ENCODE assay signal across 8 cellular contexts in genomic region chr4:1201851-1202525, GRCh38. TPM values are rescaled to one million over a fixed set of nuclear protein-coding genes. Genes with fewer than 3 reads are reported as not detected.
A peak's percentile ranks its signal among the peaks of the same experiment; 100 is the strongest.
DNase-seq lines count a peak whose midpoint lies in the region; ATAC-seq and TF ChIP-seq lines count a peak whose summit lies in the region.

No MANE protein-coding gene starts in this region.

- peaks cover 5% of the 10 kb centered on the region for H3K4me1 Mint-ChIP-seq in MCF 10A (ENCODE audit: insufficient read depth, unreplicated experiment)
- H3K4me1 Mint-ChIP-seq in activated naive CD8-positive, alpha-beta T cell treated with anti-CD3 and anti-CD28 coated beads, Interleukin-2, amount 50 U/mL, for 24 hours, result peaks cover 48% of the 10 kb centered on the region

- H3K27me3 ChIP-seq in breast epithelium (no peaks in the 10 kb centered on the region), SU-DHL-6 (ENCODE audit: low read length) (no peaks in the 10 kb centered on the region)

- H2AFZ ChIP-seq in SU-DHL-6 (ENCODE audit: low read depth, low read length, severe bottlenecking), result no peak overlapping the region

- no TSS peak for BruUV-seq in MCF 10A (replicated peaks; lab: Mats Ljungman, UMichigan)

- no peaks in the 10 kb centered on the region for H4K20me1 ChIP-seq in SU-DHL-6 (ENCODE audit: low read depth, low read length)

- peak overlapping the region in 2 of 3 donors; percentile 33 to 53 for H3K4me3 ChIP-seq in breast epithelium
- H3K4me3 ChIP-seq in SU-DHL-6 (ENCODE audit: insufficient read depth, low read length, poor library complexity, severe bottlenecking), result no peak overlapping the region
- no peak overlapping the region for H3K4me3 ChIP-seq in mucosa of descending colon

- H3K9me3 ChIP-seq in breast epithelium, result no peaks in the 10 kb centered on the region
- no peaks in the 10 kb centered on the region for H3K9me3 ChIP-seq in SU-DHL-6 (ENCODE audit: insufficient read depth, low read length)
- no peaks in the 10 kb centered on the region for H3K9me3 ChIP-seq in mucosa of descending colon

- peak; percentile 56 to 68 for DNase-seq in breast epithelium (ENCODE audit: low spot score in 2 of 2)
- no peak for DNase-seq in MCF 10A (ENCODE audit: unreplicated experiment)
- DNase-seq in activated naive CD8-positive, alpha-beta T cell treated with anti-CD3 and anti-CD28 coated beads, Interleukin-2, amount 50 U/mL, for 24 hours, result peak; percentile 72
- peak; percentile 67 to 87 (median 68) for DNase-seq in mucosa of descending colon
- DNase-seq in stimulated activated CD8-positive, alpha-beta memory T cell treated with anti-CD3 and anti-CD28 coated beads, Interleukin-4, amount 100 ng/mL, for 48 hours, result peak; percentile 86
- no peak for DNase-seq in hippocampal formation (lab: John Stamatoyannopoulos, UW)
- DNase-seq in GOT3 (lab: John Stamatoyannopoulos, UW), result no peak

- H3K27ac Mint-ChIP-seq in MCF 10A (ENCODE audit: low read depth, unreplicated experiment), result no peak overlapping the region
- H3K27ac Mint-ChIP-seq in activated naive CD8-positive, alpha-beta T cell treated with anti-CD3 and anti-CD28 coated beads, Interleukin-2, amount 50 U/mL, for 24 hours, result peak overlapping the region; percentile 92

- ATAC-seq in activated naive CD8-positive, alpha-beta T cell treated with anti-CD3 and anti-CD28 coated beads, Interleukin-2, amount 50 U/mL, for 24 hours, result peak; percentile 77
- peak; percentile 50 for ATAC-seq in mucosa of descending colon

- H3K79me2 ChIP-seq in SU-DHL-6 (ENCODE audit: insufficient read depth, low read length), result 0 out of 2 replicates have a peak, but pooled peaks cover 6% of the 10 kb centered on the region

- H3K9me2 ChIP-seq in SU-DHL-6 (replicated peaks; ENCODE audit: insufficient read depth, low read length), result no peaks in the 10 kb centered on the region

- H3K9ac ChIP-seq in SU-DHL-6 (ENCODE audit: low read length), result peak overlapping the region; percentile 61

- no peaks in the 10 kb centered on the region for H3K9me3 Mint-ChIP-seq in MCF 10A (ENCODE audit: unreplicated experiment)
- no peaks in the 10 kb centered on the region for H3K9me3 Mint-ChIP-seq in activated naive CD8-positive, alpha-beta T cell treated with anti-CD3 and anti-CD28 coated beads, Interleukin-2, amount 50 U/mL, for 24 hours

- H3K27ac ChIP-seq in breast epithelium (peak overlapping the region; percentile 35 to 92), SU-DHL-6 (ENCODE audit: low read depth, low read length) (peak overlapping the region; percentile 92)

- peak overlapping the region; percentile 61 for H3K4me2 ChIP-seq in SU-DHL-6 (ENCODE audit: low read depth, low read length, poor library complexity, severe bottlenecking)

- CTCF ChIA-PET in MCF 10A (lab: Yijun Ruan, JAX), result interaction anchor here (1.2 kb wide), 1 partner anchor 36 kb away, joined by 3 read pairs; no protein-coding TSS in a partner anchor

- H3K4me1 ChIP-seq in breast epithelium (peaks cover 0 to 6% of the 10 kb centered on the region in 2 donors), mucosa of descending colon (ENCODE audit: low read depth) (peaks cover 37% of the 10 kb centered on the region)

- H3K4me3 Mint-ChIP-seq in MCF 10A (ENCODE audit: unreplicated experiment), result no peak overlapping the region
- H3K4me3 Mint-ChIP-seq in activated naive CD8-positive, alpha-beta T cell treated with anti-CD3 and anti-CD28 coated beads, Interleukin-2, amount 50 U/mL, for 24 hours, result peak overlapping the region; percentile 62

- intact Hi-C loops in breast epithelium (cut with DNase I; ENCODE audit: low total_unique reads) (no loop called here), MCF 10A (cut with micrococcal nuclease) (no loop called here), mucosa of descending colon (cut with DNase I, micrococcal nuclease) (no loop called here)

- POLR2A ChIA-PET in MCF 10A (lab: Yijun Ruan, JAX), result no interaction called here

- no peak for TF ChIP-seq CTCF in breast epithelium (IDR thresholded peaks at IDR 0.05)
- no peak for TF ChIP-seq CTCF in MCF 10A (IDR thresholded peaks at IDR 0.05; ENCODE audit: unreplicated experiment)
- no peak for TF ChIP-seq CTCF in SU-DHL-6 (IDR thresholded peaks at IDR 0.05; ENCODE audit: insufficient read depth, low read length, poor library complexity, severe bottlenecking)
- no peak for TF ChIP-seq CTCF in mucosa of descending colon (IDR thresholded peaks at IDR 0.05)

- H3K27me3 Mint-ChIP-seq in MCF 10A (ENCODE audit: insufficient read depth, unreplicated experiment), result peaks cover 11% of the 10 kb centered on the region
- no peaks in the 10 kb centered on the region for H3K27me3 Mint-ChIP-seq in activated naive CD8-positive, alpha-beta T cell treated with anti-CD3 and anti-CD28 coated beads, Interleukin-2, amount 50 U/mL, for 24 hours

- no peak for TF ChIP-seq POLR2A in breast epithelium (IDR thresholded peaks at IDR 0.05)

- no peaks in the 10 kb centered on the region for H3K36me3 ChIP-seq in breast epithelium
- H3K36me3 ChIP-seq in SU-DHL-6 (ENCODE audit: low read length), result no peaks in the 10 kb centered on the region
- no peaks in the 10 kb centered on the region for H3K36me3 ChIP-seq in mucosa of descending colon (ENCODE audit: low read depth)

- no peaks in the 10 kb centered on the region for H3K36me3 Mint-ChIP-seq in MCF 10A (ENCODE audit: insufficient read depth, unreplicated experiment)
- H3K36me3 Mint-ChIP-seq in activated naive CD8-positive, alpha-beta T cell treated with anti-CD3 and anti-CD28 coated beads, Interleukin-2, amount 50 U/mL, for 24 hours (ENCODE audit: low read depth), result no peaks in the 10 kb centered on the region

- peaks cover 20% of the 10 kb centered on the region for H3F3A ChIP-seq in SU-DHL-6 (ENCODE audit: insufficient read depth)

RNA-seq across cellular contexts. Expression of gene SPON2, which starts 29.6 kb away (rescaled TPM):
- total RNA-seq in breast epithelium (10 to 100 TPM; 35.3 to 59.4 (median 36.1) TPM), MCF 10A (2022) (0.54 and 0.64 TPM in 2 replicates), mucosa of descending colon (10 to 100 TPM; 19.6 to 42.1 (median 41.4) TPM)

RNA-seq across cellular contexts. Expression of gene CTBP1, which starts 46.9 kb away (rescaled TPM):
- total RNA-seq in breast epithelium (100 to 1,000 TPM; 130 to 159 (median 133) TPM), MCF 10A (2022) (133 and 152 TPM in 2 replicates), mucosa of descending colon (100 to 1,000 TPM; 151 to 188 (median 168) TPM)

Comparison
In these comparisons a context has a peak if more than half of its experiments do, and no peak if none do; other contexts are left out.
1. DNase-seq: peak in breast epithelium (2 of 2), activated naive CD8-positive, alpha-beta T cell treated with anti-CD3 and anti-CD28 coated beads, Interleukin-2, amount 50 U/mL, for 24 hours (single experiment), mucosa of descending colon (3 of 3) and stimulated activated CD8-positive, alpha-beta memory T cell treated with anti-CD3 and anti-CD28 coated beads, Interleukin-4, amount 100 ng/mL, for 48 hours (single experiment); none in MCF 10A (single experiment), hippocampal formation (0 of 2) and GOT3 (single experiment).
2. RNA of gene SPON2, which starts 29.6 kb away (total RNA-seq): 19.6 to 42.1 TPM in mucosa of descending colon and 35.3 to 59.4 TPM in breast epithelium; 0.54 to 0.64 TPM in MCF 10A; every median in the first group is over 10 times any median in the second.
3. H3K4me3 ChIP-seq: peak in breast epithelium (2 of 3); none in SU-DHL-6 (single experiment) and mucosa of descending colon (single experiment).